In genomic region chr1:111032295-111032897, GRCh38 we compare ENCODE assay signal across 8 cellular contexts.
DNase-seq lines count a peak whose midpoint lies in the region; ATAC-seq, FAIRE-seq and TF ChIP-seq lines count a peak whose summit lies in the region.

No MANE protein-coding gene starts in this region.

- TF ChIP-seq CTCF in BJ (IDR thresholded peaks at IDR 0.05; ENCODE audit: insufficient read depth, low read depth, low read length) = peak; percentile 79
- TF ChIP-seq CTCF in GM12873 (IDR thresholded peaks at IDR 0.05; ENCODE audit: insufficient read depth, low read depth, low read length, missing control alignments) = peak; percentile 82
- TF ChIP-seq CTCF in kidney (IDR thresholded peaks at IDR 0.05; ENCODE audit: borderline replicate concordance, extremely low read depth, insufficient read depth) = peak; percentile 60
- TF ChIP-seq CTCF in stomach (IDR thresholded peaks at IDR 0.05) = peak in 5 of 7 experiments; percentile 50 to 88 (median 76)

- H3K9ac ChIP-seq in kidney (ENCODE audit: low read length in 2 of 2) = no peak overlapping the region

- no peaks in the 10 kb centered on the region for H3K9me3 Mint-ChIP-seq in activated T-helper 1 cell treated with anti-CD3 and anti-CD28 coated beads, Interleukin-12 subunit alpha, Interleukin-12 subunit beta, Interleukin-2, Interleukin-4 antibody, amounts not matched to agents 30 ng/mL and 10 ng/mL and 1 ng/mL, durations not matched to agents 14 hours and 24 hours and 36 hours

- H3K9me3 ChIP-seq in kidney (ENCODE audit: control insufficient read depth in 1 of 2, low read length in 2 of 2) (peaks cover 0 to 5% of the 10 kb centered on the region in 2 donors), stomach (peaks cover 0 to 9% (median 3%) of the 10 kb centered on the region in 4 donors)

- H3K4me3 ChIP-seq in BJ (ENCODE audit: low read depth, low read length) (no peak overlapping the region), kidney (ENCODE audit: low read length in 2 of 2) (no peak overlapping the region), stomach (no peak overlapping the region)

- H3K36me3 ChIP-seq in BJ (ENCODE audit: control insufficient read depth, insufficient read depth, low read length) = no peaks in the 10 kb centered on the region
- H3K36me3 ChIP-seq in kidney (ENCODE audit: control insufficient read depth in 1 of 2, insufficient read depth in 2 of 2, low read length in 2 of 2) = no peaks in the 10 kb centered on the region
- no peaks in the 10 kb centered on the region for H3K36me3 ChIP-seq in stomach

- no peak for TF ChIP-seq EP300 in stomach (IDR thresholded peaks at IDR 0.05)

- DNase-seq in BJ (ENCODE audit: low read depth) = no peak
- DNase-seq in NCI-H345 treated with DMSO at 0.1 percent for 48 hours (lab: John Stamatoyannopoulos, UW; ENCODE audit: unreplicated experiment) = peak; percentile 14
- peak; percentile 9 for DNase-seq in activated T-helper 1 cell treated with anti-CD3 and anti-CD28 coated beads, Interleukin-12 subunit alpha, Interleukin-12 subunit beta, Interleukin-2, Interleukin-4 antibody, amounts not matched to agents 30 ng/mL and 10 ng/mL and 1 ng/mL, durations not matched to agents 14 hours and 24 hours and 36 hours (ENCODE audit: low spot score)
- no peak for DNase-seq in kidney
- no peak for DNase-seq in stomach

- 25 to 32% (median 29%) methylated on average over 9 of the region's 9 CpGs for WGBS in stomach, 5 donors

- no peaks in the 10 kb centered on the region for H3K4me1 ChIP-seq in kidney (ENCODE audit: control insufficient read depth in 1 of 2, insufficient read depth in 1 of 2, low read depth in 1 of 2, low read length in 2 of 2)
- H3K4me1 ChIP-seq in stomach = no peaks in the 10 kb centered on the region

- H3K4me3 Mint-ChIP-seq in activated T-helper 1 cell treated with anti-CD3 and anti-CD28 coated beads, Interleukin-12 subunit alpha, Interleukin-12 subunit beta, Interleukin-2, Interleukin-4 antibody, amounts not matched to agents 30 ng/mL and 10 ng/mL and 1 ng/mL, durations not matched to agents 14 hours and 24 hours and 36 hours = no peak overlapping the region

- CTCF ChIA-PET in BJ (lab: Yijun Ruan, JAX) = interaction anchor here (0.7 to 1.6 kb wide), 7 partner anchors 9 to 314 kb away, joined by 3 to 8 read pairs (median 3); no protein-coding TSS in a partner anchor

- no peak overlapping the region for H3K27ac Mint-ChIP-seq in activated T-helper 1 cell treated with anti-CD3 and anti-CD28 coated beads, Interleukin-12 subunit alpha, Interleukin-12 subunit beta, Interleukin-2, Interleukin-4 antibody, amounts not matched to agents 30 ng/mL and 10 ng/mL and 1 ng/mL, durations not matched to agents 14 hours and 24 hours and 36 hours

- peaks cover 19% of the 10 kb centered on the region for H3K27me3 Mint-ChIP-seq in activated T-helper 1 cell treated with anti-CD3 and anti-CD28 coated beads, Interleukin-12 subunit alpha, Interleukin-12 subunit beta, Interleukin-2, Interleukin-4 antibody, amounts not matched to agents 30 ng/mL and 10 ng/mL and 1 ng/mL, durations not matched to agents 14 hours and 24 hours and 36 hours (ENCODE audit: insufficient read depth)

- no peaks in the 10 kb centered on the region for H3K4me1 Mint-ChIP-seq in activated T-helper 1 cell treated with anti-CD3 and anti-CD28 coated beads, Interleukin-12 subunit alpha, Interleukin-12 subunit beta, Interleukin-2, Interleukin-4 antibody, amounts not matched to agents 30 ng/mL and 10 ng/mL and 1 ng/mL, durations not matched to agents 14 hours and 24 hours and 36 hours (ENCODE audit: low read depth)

- no peak for ATAC-seq in GM21717 (IDR thresholded peaks at IDR 0.05; ENCODE audit: unreplicated experiment)
- ATAC-seq in HG02970 (IDR thresholded peaks at IDR 0.05; ENCODE audit: low FRiP score, unreplicated experiment) = no peak

- H3K27me3 ChIP-seq in BJ (ENCODE audit: control insufficient read depth, insufficient read depth, low read length) (no peaks in the 10 kb centered on the region), stomach (no peaks in the 10 kb centered on the region)

- H3K27ac ChIP-seq in kidney (ENCODE audit: low read depth in 2 of 2, low read length in 2 of 2) = no peak overlapping the region
- no peak overlapping the region for H3K27ac ChIP-seq in stomach

- no peak for FAIRE-seq in kidney (lab: Jason Lieb, UNC)

- intact Hi-C loops in activated T-helper 1 cell treated with anti-CD3 and anti-CD28 coated beads, Interleukin-12 subunit alpha, Interleukin-12 subunit beta, Interleukin-2, Interleukin-4 antibody, amounts not matched to agents 30 ng/mL and 10 ng/mL and 1 ng/mL, durations not matched to agents 14 hours and 24 hours and 36 hours (cut with micrococcal nuclease) = loop anchor here (1.0 to 5.0 kb wide), 3 partner anchors 190 to 370 kb away; no protein-coding TSS in a partner anchor
- intact Hi-C loops in kidney (cut with DNase I) = no loop called here
- intact Hi-C loops in stomach (cut with DNase I; ENCODE audit: low total_unique reads) = no loop called here

- no peak for TF ChIP-seq POLR2A in stomach (IDR thresholded peaks at IDR 0.05)

- POLR2A ChIA-PET in BJ (lab: Charles Lee) = no interaction called here

- H3K36me3 Mint-ChIP-seq in activated T-helper 1 cell treated with anti-CD3 and anti-CD28 coated beads, Interleukin-12 subunit alpha, Interleukin-12 subunit beta, Interleukin-2, Interleukin-4 antibody, amounts not matched to agents 30 ng/mL and 10 ng/mL and 1 ng/mL, durations not matched to agents 14 hours and 24 hours and 36 hours (ENCODE audit: low read depth) = no peaks in the 10 kb centered on the region

Comparison
In these comparisons a context has a peak if more than half of its experiments do, and no peak if none do; other contexts are left out.
1. DNase-seq: peak in NCI-H345 treated with DMSO at 0.1 percent for 48 hours (single experiment) and activated T-helper 1 cell treated with anti-CD3 and anti-CD28 coated beads, Interleukin-12 subunit alpha, Interleukin-12 subunit beta, Interleukin-2, Interleukin-4 antibody, amounts not matched to agents 30 ng/mL and 10 ng/mL and 1 ng/mL, durations not matched to agents 14 hours and 24 hours and 36 hours (single experiment); none in BJ (single experiment), kidney (single experiment) and stomach (single experiment).
2. Peak in every context shown above with its lines, with median percentiles within 50 percentile points of each other: CTCF ChIP-seq.